Comparison of ENCODE assay signal across 8 cellular contexts in the genomic region with DNA sequence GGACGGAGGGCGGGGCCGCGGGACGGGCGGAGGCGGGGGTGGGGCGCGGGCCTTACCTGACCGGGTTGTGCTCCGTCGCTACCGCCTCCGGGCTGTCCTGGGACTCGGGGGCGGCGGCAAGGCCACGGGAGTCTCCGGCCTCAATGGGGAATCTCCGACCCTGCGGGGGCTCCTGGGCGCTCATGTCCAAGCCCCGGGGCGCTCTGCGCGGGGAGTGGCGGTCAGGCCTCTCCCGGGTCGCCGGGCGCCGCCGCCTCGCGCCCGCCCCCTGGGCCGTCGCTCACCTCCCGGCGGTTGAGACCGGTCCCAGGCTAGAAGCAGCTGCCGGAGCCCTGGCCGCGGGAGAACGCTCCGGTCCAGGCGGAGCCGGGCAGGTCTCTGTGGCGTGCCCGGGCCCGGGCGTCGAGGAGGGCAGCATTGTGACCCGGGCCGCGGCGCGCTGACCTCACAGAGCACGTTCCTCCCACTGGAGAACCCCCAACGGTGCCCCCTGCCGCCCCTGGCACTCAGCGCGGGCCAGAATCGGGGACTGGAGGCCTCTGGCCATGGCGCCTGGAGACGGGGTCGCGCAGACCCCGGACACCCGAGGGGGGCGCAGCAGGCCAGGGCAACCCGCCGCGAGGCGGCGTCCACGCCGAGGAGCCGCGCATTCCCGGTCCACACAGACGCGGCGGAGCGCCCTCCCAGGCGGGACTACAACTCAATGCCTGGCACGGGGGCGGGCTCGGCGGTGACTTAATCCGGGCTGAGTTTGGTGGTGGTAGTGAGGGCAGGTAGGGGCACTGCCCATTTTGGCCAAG. TPM values are rescaled to one million over a fixed set of nuclear protein-coding genes. Genes with fewer than 3 reads are reported as not detected.
A peak's percentile ranks its signal among the peaks of the same experiment; 100 is the strongest.
DNase-seq lines count a peak whose midpoint lies in the region; ATAC-seq, FAIRE-seq and TF ChIP-seq lines count a peak whose summit lies in the region.

No MANE protein-coding gene starts in this region.

- DNase-seq in EL: peak; percentile 19
- DNase-seq in RWPE2 (ENCODE audit: low spot score): no peak
- peak; percentile 67 to 79 (median 67) for DNase-seq in right lobe of liver
- no peak for DNase-seq in stimulated activated effector memory CD8-positive, alpha-beta T cell treated with anti-CD3 and anti-CD28 coated beads, Interleukin-12 subunit alpha, Interleukin-12 subunit beta, amount 100 ng/mL, for 72 hours (ENCODE audit: low spot score in 2 of 2)
- no peak for DNase-seq in NCI-H226
- no peak for DNase-seq in kidney glomerular epithelial cell (lab: John Stamatoyannopoulos, UW)
- no peak for DNase-seq in RCC 7860 (ENCODE audit: low spot score)

- peak overlapping the region; percentile 13 for H3K4me3 Mint-ChIP-seq in stimulated activated effector memory CD8-positive, alpha-beta T cell treated with anti-CD3 and anti-CD28 coated beads, Interleukin-12 subunit alpha, Interleukin-12 subunit beta, amount 100 ng/mL, for 72 hours

- no peak overlapping the region for H3K27ac Mint-ChIP-seq in stimulated activated effector memory CD8-positive, alpha-beta T cell treated with anti-CD3 and anti-CD28 coated beads, Interleukin-12 subunit alpha, Interleukin-12 subunit beta, amount 100 ng/mL, for 72 hours

- intact Hi-C loops in right lobe of liver (cut with DNase I): loop anchor here in 1 of 2 donors (10.0 kb wide), 1 partner anchor 147 kb away; no protein-coding TSS in a partner anchor

- H3K27me3 ChIP-seq in RWPE2 (ENCODE audit: insufficient read depth, poor library complexity, severe bottlenecking): no peaks in the 10 kb centered on the region
- peaks cover 28% of the 10 kb centered on the region for H3K27me3 ChIP-seq in ectodermal cell (ENCODE audit: control insufficient read depth, insufficient read depth, low read length, poor library complexity, severe bottlenecking)
- no peaks in the 10 kb centered on the region for H3K27me3 ChIP-seq in right lobe of liver

- H3K36me3 ChIP-seq in RWPE2 (ENCODE audit: low read depth) (0 out of 2 replicates have a peak, but pooled peaks cover under 1% of the 10 kb centered on the region), ectodermal cell (ENCODE audit: control insufficient read depth, insufficient read depth, low read length) (peaks cover 27% of the 10 kb centered on the region), right lobe of liver (peaks cover 0 to 24% (median 4%) of the 10 kb centered on the region in 4 donors)

- H3K9me3 ChIP-seq in RWPE2 (ENCODE audit: severe bottlenecking): no peaks in the 10 kb centered on the region
- no peaks in the 10 kb centered on the region for H3K9me3 ChIP-seq in ectodermal cell (ENCODE audit: control insufficient read depth, low read length)
- H3K9me3 ChIP-seq in right lobe of liver: no peaks in the 10 kb centered on the region

- H3K9me3 Mint-ChIP-seq in stimulated activated effector memory CD8-positive, alpha-beta T cell treated with anti-CD3 and anti-CD28 coated beads, Interleukin-12 subunit alpha, Interleukin-12 subunit beta, amount 100 ng/mL, for 72 hours: no peaks in the 10 kb centered on the region

- no peak overlapping the region for H3K27ac ChIP-seq in RWPE2 (ENCODE audit: poor library complexity, severe bottlenecking)
- no peak overlapping the region for H3K27ac ChIP-seq in ectodermal cell (ENCODE audit: insufficient read depth, low read depth, low read length, poor library complexity, severe bottlenecking)
- peak overlapping the region; percentile 13 to 37 (median 29) for H3K27ac ChIP-seq in right lobe of liver

- peak; percentile 46 for TF ChIP-seq CTCF in RWPE2 (IDR thresholded peaks at IDR 0.05; ENCODE audit: poor library complexity, severe bottlenecking)
- TF ChIP-seq CTCF in right lobe of liver (IDR thresholded peaks at IDR 0.05): peak; percentile 20 to 42 (median 34)

- TF ChIP-seq POLR2A in right lobe of liver (IDR thresholded peaks at IDR 0.05): no peak

- H3K36me3 Mint-ChIP-seq in stimulated activated effector memory CD8-positive, alpha-beta T cell treated with anti-CD3 and anti-CD28 coated beads, Interleukin-12 subunit alpha, Interleukin-12 subunit beta, amount 100 ng/mL, for 72 hours: peaks cover 53% of the 10 kb centered on the region

- H3K4me3 ChIP-seq in RWPE2 (ENCODE audit: severe bottlenecking) (peak overlapping the region; percentile 33), ectodermal cell (ENCODE audit: insufficient read depth, low read depth, low read length) (peak overlapping the region; percentile 27), right lobe of liver (peak overlapping the region; percentile 17 to 43 (median 36))

- WGBS in ectodermal cell, 2 experiments: 4% methylated on average over 91 of the region's 91 CpGs
- WGBS in right lobe of liver (ENCODE audit: insufficient coverage, low coverage, low lambda C conversion rate, missing lambda C conversion rate): 0% methylated on average over 2 of the region's 91 CpGs

- H3K4me1 Mint-ChIP-seq in stimulated activated effector memory CD8-positive, alpha-beta T cell treated with anti-CD3 and anti-CD28 coated beads, Interleukin-12 subunit alpha, Interleukin-12 subunit beta, amount 100 ng/mL, for 72 hours: peaks cover 35% of the 10 kb centered on the region

- FAIRE-seq in RCC 7860 (lab: Jason Lieb, UNC): no peak

- no peaks in the 10 kb centered on the region for H3K4me1 ChIP-seq in RWPE2 (ENCODE audit: insufficient read depth, poor library complexity, severe bottlenecking)
- peaks cover 4% of the 10 kb centered on the region for H3K4me1 ChIP-seq in ectodermal cell (ENCODE audit: control insufficient read depth, insufficient read depth, low read length)
- H3K4me1 ChIP-seq in right lobe of liver: peaks cover 0 to 24% (median 6%) of the 10 kb centered on the region in 4 donors

- peak; percentile 60 for ATAC-seq in RWPE2 (ENCODE audit: low read depth)
- peak; percentile 66 to 72 (median 71) for ATAC-seq in right lobe of liver
- ATAC-seq in stimulated activated effector memory CD8-positive, alpha-beta T cell treated with anti-CD3 and anti-CD28 coated beads, Interleukin-12 subunit alpha, Interleukin-12 subunit beta, amount 100 ng/mL, for 72 hours: peak; percentile 55

RNA-seq across cellular contexts. Expression of a gene that starts 0.4 kb away (rescaled TPM):
- 9.1 TPM for polyA plus RNA-seq in ectodermal cell (2013, experiment 1 of 4)
- polyA plus RNA-seq in ectodermal cell (2013, experiment 2 of 4): 8.7 TPM
- polyA plus RNA-seq in ectodermal cell (2013, experiment 3 of 4): 10.7 TPM
- 10.1 TPM for polyA plus RNA-seq in ectodermal cell (2013, experiment 4 of 4)
- 1 to 10 TPM; 1.3 to 7.8 (median 5.3) TPM for total RNA-seq in right lobe of liver

RNA-seq across cellular contexts. Expression of a gene that starts 0.5 kb away (rescaled TPM):
- 3.6 TPM for polyA plus RNA-seq in ectodermal cell (2013, experiment 1 of 4)
- polyA plus RNA-seq in ectodermal cell (2013, experiment 2 of 4): 0.94 TPM
- polyA plus RNA-seq in ectodermal cell (2013, experiment 3 of 4): 1.2 TPM
- 2.1 TPM for polyA plus RNA-seq in ectodermal cell (2013, experiment 4 of 4)
- total RNA-seq in right lobe of liver: 1 to 10 TPM in 2 of 6 experiments, under 1 TPM in 4; 0.49 to 1.6 (median 0.85) TPM

RNA-seq across cellular contexts. Expression of a gene that starts 25.8 kb away (rescaled TPM):
- 893 TPM for polyA plus RNA-seq in ectodermal cell (2013, experiment 1 of 4)
- polyA plus RNA-seq in ectodermal cell (2013, experiment 2 of 4): 819 TPM
- 643 TPM for polyA plus RNA-seq in ectodermal cell (2013, experiment 3 of 4)
- polyA plus RNA-seq in ectodermal cell (2013, experiment 4 of 4): 739 TPM
- 10 to 100 TPM in 5 of 6 experiments, 1 to 10 TPM in 1; 10.0 to 24.4 (median 14.2) TPM for total RNA-seq in right lobe of liver

RNA-seq across cellular contexts. Expression of a gene that starts 32.4 kb away (rescaled TPM):
- polyA plus RNA-seq in ectodermal cell (2013, experiment 1 of 4): 52.0 TPM
- polyA plus RNA-seq in ectodermal cell (2013, experiment 2 of 4): 53.2 TPM
- 35.4 TPM for polyA plus RNA-seq in ectodermal cell (2013, experiment 3 of 4)
- 42.7 TPM for polyA plus RNA-seq in ectodermal cell (2013, experiment 4 of 4)
- 10 to 100 TPM; 44.5 to 73.1 (median 62.1) TPM for total RNA-seq in right lobe of liver

Comparison
In these comparisons a context has a peak if more than half of its experiments do, and no peak if none do; other contexts are left out.
1. DNase-seq: peak in EL (single experiment) and right lobe of liver (3 of 3); none in RWPE2 (single experiment), stimulated activated effector memory CD8-positive, alpha-beta T cell treated with anti-CD3 and anti-CD28 coated beads, Interleukin-12 subunit alpha, Interleukin-12 subunit beta, amount 100 ng/mL, for 72 hours (0 of 2), NCI-H226 (single experiment), kidney glomerular epithelial cell (single experiment) and RCC 7860 (single experiment).
2. H3K27ac ChIP-seq: peak in right lobe of liver (3 of 3); none in RWPE2 (single experiment) and ectodermal cell (single experiment).
3. Peak in every context shown above with its lines, with median percentiles within 50 percentile points of each other: ATAC-seq and H3K4me3 ChIP-seq.